15 cellular contexts compared by ENCODE assay signal in genomic region chr19:2259331-2259730, GRCh38. TPM values are rescaled to one million over a fixed set of nuclear protein-coding genes. Genes with fewer than 3 reads are reported as not detected.
DNase-seq lines count a peak whose midpoint lies in the region; ATAC-seq and TF ChIP-seq lines count a peak whose summit lies in the region.
"Had no signal": no experiment of that assay in that cellular context is flagged by ENCODE, and none has a peak within 500 bp of the region (broad histone marks: within the 10 kb centered on the region; RNA-seq: fewer than 3 reads in every experiment).

No MANE protein-coding gene starts in this region.

- ATAC-seq in activated T-cell treated with anti-CD3 and anti-CD28 coated beads, Interleukin-2, amount 50 U/mL, for 72 hours (replicated peaks in 1 of 2) = no peak
- ATAC-seq in naive thymus-derived CD8-positive, alpha-beta T cell = no peak

- H3K4me1 Mint-ChIP-seq in activated T-cell treated with anti-CD3 and anti-CD28 coated beads, Interleukin-2, amount 50 U/mL, for 72 hours (ENCODE audit: low read depth) = peaks cover 34% of the 10 kb centered on the region
- H3K4me1 Mint-ChIP-seq in activated CD4-positive, alpha-beta memory T cell treated with anti-CD3 and anti-CD28 coated beads for 36 hours (ENCODE audit: low read depth) = peaks cover 25% of the 10 kb centered on the region
- H3K4me1 Mint-ChIP-seq in naive thymus-derived CD8-positive, alpha-beta T cell = peaks cover 1 to 44% (median 18%) of the 10 kb centered on the region in 4 donors

- intact Hi-C loops in activated CD4-positive, alpha-beta memory T cell treated with anti-CD3 and anti-CD28 coated beads for 36 hours (cut with micrococcal nuclease) = no loop called here
- intact Hi-C loops in posterior vena cava (cut with DNase I) = no loop called here

- CTCF ChIA-PET in HEK293 (lab: Yijun Ruan, JAX) = interaction anchor here (0.6 to 1.7 kb wide), 6 partner anchors 15 to 387 kb away, joined by 3 to 11 read pairs (median 4); partner anchors contain the start of gene PLEKHJ1
- CTCF ChIA-PET in activated CD4-positive, alpha-beta memory T cell treated with anti-CD3 and anti-CD28 coated beads for 36 hours (lab: Charles Lee) = interaction anchor here (1.0 to 6.7 kb wide), 5 partner anchors 8 to 103 kb away, joined by 3 to 58 read pairs (median 4); partner anchors contain the start of gene LSM7

- no peak for DNase-seq in activated T-cell treated with anti-CD3 and anti-CD28 coated beads, Interleukin-2, amount 50 U/mL, for 72 hours
- DNase-seq in activated T-cell treated with anti-CD3 and anti-CD28 coated beads, Interleukin-2, amount 50 U/mL, for 48 hours = no peak
- no peak for DNase-seq in activated CD4-positive, alpha-beta memory T cell treated with anti-CD3 and anti-CD28 coated beads for 36 hours
- DNase-seq in naive thymus-derived CD8-positive, alpha-beta T cell = no peak
- no peak for DNase-seq in midbrain (lab: John Stamatoyannopoulos, UW)
- DNase-seq in NCI-H345 (lab: John Stamatoyannopoulos, UW) = no peak
- no peak for DNase-seq in posterior vena cava (ENCODE audit: low spot score)
- DNase-seq: activated gamma-delta T cell, NCI-H510A treated with DMSO at 0.1 percent for 48 hours had no signal

- TF ChIP-seq CTCF in HEK293 (tag by site-specific recombination; IDR thresholded peaks at IDR 0.05) = no peak

- peak overlapping the region in 1 of 2 donors; percentile 61 for H3K4me3 Mint-ChIP-seq in activated T-cell treated with anti-CD3 and anti-CD28 coated beads, Interleukin-2, amount 50 U/mL, for 72 hours
- H3K4me3 Mint-ChIP-seq in activated CD4-positive, alpha-beta memory T cell treated with anti-CD3 and anti-CD28 coated beads for 36 hours = no peak overlapping the region
- peak overlapping the region in 7 of 10 donors; percentile 34 to 67 (median 57) for H3K4me3 Mint-ChIP-seq in naive thymus-derived CD8-positive, alpha-beta T cell

- H3K36me3 ChIP-seq in HEK293 (ENCODE audit: control insufficient read depth in 2 of 2, insufficient read depth in 1 of 2, low read length in 2 of 2) = no peaks in the 10 kb centered on the region
- H3K36me3 ChIP-seq: cardiac muscle cell had no signal

- no peaks in the 10 kb centered on the region for H3K9me3 ChIP-seq in HEK293 (ENCODE audit: control insufficient read depth, insufficient read depth, low read depth, low read length)

- H3K4me1 ChIP-seq in HEK293 (ENCODE audit: control insufficient read depth, insufficient read depth, low read length) = no peaks in the 10 kb centered on the region

- POLR2A ChIA-PET in HEK293 (lab: Yijun Ruan, JAX) = interaction anchor here (1.0 to 1.9 kb wide), 3 partner anchors 20 to 217 kb away, joined by 3 to 4 read pairs (median 3); partner anchors contain the start of genes GADD45B, LSM7 and SPPL2B
- POLR2A ChIA-PET in activated CD4-positive, alpha-beta memory T cell treated with anti-CD3 and anti-CD28 coated beads for 36 hours (lab: Charles Lee) = interaction anchor here (0.7 to 2.3 kb wide), 3 partner anchors 11 to 24 kb away, joined by 3 to 11 read pairs (median 4); partner anchors contain the start of gene PLEKHJ1
- POLR2A ChIA-PET in naive thymus-derived CD8-positive, alpha-beta T cell (lab: Charles Lee) = interaction anchor here (0.7 to 15.8 kb wide), 5 partner anchors 11 to 395 kb away, joined by 5 to 370 read pairs (median 12); partner anchors contain the start of genes LSM7 and SPPL2B

- peak overlapping the region; percentile 89 for H3K27ac Mint-ChIP-seq in activated T-cell treated with anti-CD3 and anti-CD28 coated beads, Interleukin-2, amount 50 U/mL, for 72 hours
- peak overlapping the region; percentile 29 for H3K27ac Mint-ChIP-seq in activated CD4-positive, alpha-beta memory T cell treated with anti-CD3 and anti-CD28 coated beads for 36 hours
- peak overlapping the region in 9 of 10 donors; percentile 90 to 97 (median 93) for H3K27ac Mint-ChIP-seq in naive thymus-derived CD8-positive, alpha-beta T cell

- no peaks in the 10 kb centered on the region for H3K27me3 Mint-ChIP-seq in activated T-cell treated with anti-CD3 and anti-CD28 coated beads, Interleukin-2, amount 50 U/mL, for 72 hours (ENCODE audit: low read depth)
- H3K27me3 Mint-ChIP-seq in activated CD4-positive, alpha-beta memory T cell treated with anti-CD3 and anti-CD28 coated beads for 36 hours = no peaks in the 10 kb centered on the region
- no peaks in the 10 kb centered on the region for H3K27me3 Mint-ChIP-seq in naive thymus-derived CD8-positive, alpha-beta T cell

- no peak overlapping the region for H3K4me3 ChIP-seq in HEK293 (ENCODE audit: low read depth, low read length)
- H3K4me3 ChIP-seq: cardiac muscle cell, skin epidermis had no signal

- no peaks in the 10 kb centered on the region for H3K9me3 Mint-ChIP-seq in activated T-cell treated with anti-CD3 and anti-CD28 coated beads, Interleukin-2, amount 50 U/mL, for 72 hours
- no peaks in the 10 kb centered on the region for H3K9me3 Mint-ChIP-seq in activated CD4-positive, alpha-beta memory T cell treated with anti-CD3 and anti-CD28 coated beads for 36 hours
- no peaks in the 10 kb centered on the region for H3K9me3 Mint-ChIP-seq in naive thymus-derived CD8-positive, alpha-beta T cell

- H3K36me3 Mint-ChIP-seq in activated T-cell treated with anti-CD3 and anti-CD28 coated beads, Interleukin-2, amount 50 U/mL, for 72 hours (ENCODE audit: insufficient read depth in 2 of 2) = no peaks in the 10 kb centered on the region
- no peaks in the 10 kb centered on the region for H3K36me3 Mint-ChIP-seq in activated CD4-positive, alpha-beta memory T cell treated with anti-CD3 and anti-CD28 coated beads for 36 hours
- no peaks in the 10 kb centered on the region for H3K36me3 Mint-ChIP-seq in naive thymus-derived CD8-positive, alpha-beta T cell

- H3K27ac ChIP-seq in HEK293 (ENCODE audit: extremely low read depth, low read depth, low read length) = no peak overlapping the region
- H3K27ac ChIP-seq: cardiac muscle cell, KMS-11 had no signal

TF ChIP-seq in HEK293, 187 proteins besides CTCF, POLR2A, EP300 and RAD21 (continues in another document):
- TF ChIP-seq ZNF600 (tag by site-specific recombination; IDR thresholded peaks at IDR 0.05) = peak; percentile 92
- TF ChIP-seq ZBTB17 (tag by site-specific recombination; IDR thresholded peaks at IDR 0.05) = peak; percentile 51
- TF ChIP-seq INSM2 (tag by site-specific recombination; IDR thresholded peaks at IDR 0.05) = peak; percentile 33; the same call in 1 of the 2 replicates

RNA-seq across cellular contexts. Expression of gene JSRP1, which starts 3.1 kb away (rescaled TPM):
- 1 to 10 TPM in 1 of 2 donors, under 1 TPM in 1; 0.72 to 1.6 TPM for total RNA-seq in activated T-cell treated with anti-CD3 and anti-CD28 coated beads, Interleukin-2, amount 50 U/mL, for 72 hours
- total RNA-seq in activated CD4-positive, alpha-beta memory T cell treated with anti-CD3 and anti-CD28 coated beads for 36 hours = 1 to 10 TPM in 1 of 2 experiments, under 1 TPM in 1; 0.56 to 1.2 TPM
- total RNA-seq in naive thymus-derived CD8-positive, alpha-beta T cell = under 1 TPM in 1 of 2 experiments, not detected in 1; 0.70 TPM
- polyA plus RNA-seq in naive thymus-derived CD8-positive, alpha-beta T cell = 1 to 10 TPM in 1 of 3 donors, under 1 TPM in 2; 0.41 to 1.3 (median 0.59) TPM
- not detected for total RNA-seq in posterior vena cava
- total RNA-seq: omental fat pad; T-helper 1 cell treated with Interleukin-12 subunit alpha and Interleukin-12 subunit beta and Interleukin-4 antibody, amounts not matched to agents 30 ng/mL and 1 ng/mL, for 36 hours had no signal

RNA-seq across cellular contexts. Expression of gene AMH, which starts 10.2 kb away (rescaled TPM):
- total RNA-seq in activated T-cell treated with anti-CD3 and anti-CD28 coated beads, Interleukin-2, amount 50 U/mL, for 72 hours = 1 to 10 TPM; 4.6 to 10.0 TPM
- 1 to 10 TPM; 2.8 to 3.4 TPM for total RNA-seq in activated CD4-positive, alpha-beta memory T cell treated with anti-CD3 and anti-CD28 coated beads for 36 hours
- total RNA-seq in naive thymus-derived CD8-positive, alpha-beta T cell = 10 to 100 TPM; 13.6 to 14.0 TPM
- not detected for polyA plus RNA-seq in naive thymus-derived CD8-positive, alpha-beta T cell
- total RNA-seq in posterior vena cava = 1 to 10 TPM in 1 of 2 donors, under 1 TPM in 1; 0.46 to 1.1 TPM

RNA-seq across cellular contexts. Expression of gene PEAK3, which starts 22.6 kb away (rescaled TPM):
- under 1 TPM in 1 of 2 donors, not detected in 1; 0.09 TPM for total RNA-seq in activated T-cell treated with anti-CD3 and anti-CD28 coated beads, Interleukin-2, amount 50 U/mL, for 72 hours
- total RNA-seq in activated CD4-positive, alpha-beta memory T cell treated with anti-CD3 and anti-CD28 coated beads for 36 hours = not detected
- under 1 TPM; 0.14 to 0.23 TPM for total RNA-seq in naive thymus-derived CD8-positive, alpha-beta T cell
- under 1 TPM in 1 of 3 donors, not detected in 2; 0.15 TPM for polyA plus RNA-seq in naive thymus-derived CD8-positive, alpha-beta T cell
- 1 to 10 TPM in 1 of 2 donors, under 1 TPM in 1; 0.90 to 2.0 TPM for total RNA-seq in posterior vena cava

RNA-seq across cellular contexts. Expression of gene SF3A2, which starts 22.7 kb away (rescaled TPM):
- total RNA-seq in activated T-cell treated with anti-CD3 and anti-CD28 coated beads, Interleukin-2, amount 50 U/mL, for 72 hours = 100 to 1,000 TPM; 146 to 147 TPM
- total RNA-seq in activated CD4-positive, alpha-beta memory T cell treated with anti-CD3 and anti-CD28 coated beads for 36 hours = 100 to 1,000 TPM; 123 to 134 TPM
- total RNA-seq in naive thymus-derived CD8-positive, alpha-beta T cell = 100 to 1,000 TPM; 149 to 162 TPM
- 10 to 100 TPM; 16.3 to 33.5 (median 26.0) TPM for polyA plus RNA-seq in naive thymus-derived CD8-positive, alpha-beta T cell
- total RNA-seq in posterior vena cava = 10 to 100 TPM; 35.0 to 36.6 TPM

RNA-seq across cellular contexts. Expression of gene PLEKHJ1, which starts 23.2 kb away (rescaled TPM):
- total RNA-seq in activated T-cell treated with anti-CD3 and anti-CD28 coated beads, Interleukin-2, amount 50 U/mL, for 72 hours = 10 to 100 TPM; 67.4 to 92.7 TPM
- 10 to 100 TPM; 60.8 to 64.0 TPM for total RNA-seq in activated CD4-positive, alpha-beta memory T cell treated with anti-CD3 and anti-CD28 coated beads for 36 hours
- total RNA-seq in naive thymus-derived CD8-positive, alpha-beta T cell = 10 to 100 TPM; 56.7 to 59.8 TPM
- polyA plus RNA-seq in naive thymus-derived CD8-positive, alpha-beta T cell = 100 to 1,000 TPM in 2 of 3 donors, 10 to 100 TPM in 1; 85.2 to 106 (median 101) TPM
- 10 to 100 TPM; 24.3 to 27.6 TPM for total RNA-seq in posterior vena cava

Comparison
In these comparisons a context has a peak if more than half of its experiments do, and no peak if none do; other contexts are left out.
1. H3K27ac Mint-ChIP-seq: peak in every context shown above with its lines; median percentile 93 in naive thymus-derived CD8-positive, alpha-beta T cell; 89 in activated T-cell treated with anti-CD3 and anti-CD28 coated beads, Interleukin-2, amount 50 U/mL, for 72 hours; 29 in activated CD4-positive, alpha-beta memory T cell treated with anti-CD3 and anti-CD28 coated beads for 36 hours.